Comparison of ENCODE assay signal across 2 cellular contexts in the genomic region with DNA sequence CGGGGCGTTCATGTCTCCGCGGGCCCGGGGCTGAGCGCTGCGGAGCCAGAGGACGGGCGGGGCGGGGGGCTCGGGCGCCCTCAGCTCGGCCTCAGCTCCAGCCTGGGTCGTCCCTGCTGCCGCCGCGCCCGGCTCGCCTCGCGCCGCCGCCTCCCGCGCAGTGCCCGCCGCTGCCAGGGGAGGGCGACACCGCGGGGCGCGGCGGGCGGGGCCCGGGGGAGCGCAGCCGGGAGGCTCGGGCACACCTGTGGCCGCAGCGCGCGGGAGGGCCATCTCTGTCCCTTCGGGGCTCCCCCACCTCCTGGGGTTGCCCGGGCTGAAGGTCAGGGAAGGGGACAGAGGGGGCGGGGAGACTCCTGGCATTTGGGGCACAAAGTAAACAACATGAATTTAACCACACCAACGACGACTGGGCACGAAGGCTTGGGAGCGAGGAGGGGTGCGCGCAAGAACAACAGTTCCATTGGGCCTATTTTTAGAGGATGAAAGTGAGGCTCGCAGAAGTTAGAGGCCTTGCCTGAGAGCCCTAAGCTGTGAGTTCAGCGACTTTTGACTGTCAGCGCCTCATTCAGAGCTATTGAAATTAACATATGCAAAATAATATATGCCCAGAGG.
TF ChIP-seq lines count a peak whose summit lies in the region.

A gene with protein sequence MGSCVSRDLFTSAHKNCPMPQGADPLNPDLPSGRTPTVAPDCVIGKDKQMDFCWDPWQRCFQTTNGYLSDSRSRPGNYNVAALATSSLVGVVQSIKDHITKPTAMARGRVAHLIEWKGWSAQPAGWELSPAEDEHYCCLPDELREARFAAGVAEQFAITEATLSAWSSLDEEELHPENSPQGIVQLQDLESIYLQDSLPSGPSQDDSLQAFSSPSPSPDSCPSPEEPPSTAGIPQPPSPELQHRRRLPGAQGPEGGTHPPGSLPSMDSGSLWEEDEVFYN (minus strand): TSS at position 162 of the 615 bp plus-strand sequence. CDS start 209 bp downstream, outside the sequence.

TF ChIP-seq in GM23338, 12 proteins besides CTCF, POLR2A, EP300 and RAD21:
- TF ChIP-seq POLR2AphosphoS5 (IDR thresholded peaks at IDR 0.05; ENCODE audit: low read depth) (no peak), ETS1 (IDR thresholded peaks at IDR 0.05) (no peak), CREB1 (CRISPR knock-in tag; IDR thresholded peaks at IDR 0.05; ENCODE audit: low read depth) (no peak), ZNF114 (CRISPR knock-in tag; IDR thresholded peaks at IDR 0.05) (no peak), EZH2phosphoT487 (IDR thresholded peaks at IDR 0.05; ENCODE audit: unreplicated experiment) (no peak)

TF ChIP-seq in GM12878, 131 proteins besides CTCF, POLR2A, EP300 and RAD21 (continued from another document):
- TF ChIP-seq CREM (IDR thresholded peaks at IDR 0.05; ENCODE audit: low read depth) (no peak), GATAD2B (conservative IDR thresholded peaks at IDR 0.05; ENCODE audit: low read depth) (peak; percentile 46; the same call in 1 of the 2 replicates), CEBPZ (IDR thresholded peaks at IDR 0.05; ENCODE audit: low read depth, low read length) (no peak), SP1 (IDR thresholded peaks at IDR 0.05; ENCODE audit: low read depth, low read length) (no peak), BCLAF1 (IDR thresholded peaks at IDR 0.05) (no peak), IKZF1 (conservative IDR thresholded peaks at IDR 0.05) (peak; percentile 31; the same call in 1 of the 2 replicates), MXI1 (IDR thresholded peaks at IDR 0.05; ENCODE audit: low read depth, low read length) (no peak), FOS (IDR thresholded peaks at IDR 0.05; ENCODE audit: borderline replicate concordance, extremely low read depth, insufficient read length) (no peak), TCF3 (IDR thresholded peaks at IDR 0.05; ENCODE audit: borderline replicate concordance, insufficient read depth, low read depth, low read length) (0 out of 2 replicates have a peak, but pooled peaks have one; percentile 46), CREB1 (IDR thresholded peaks at IDR 0.05; ENCODE audit: low read depth) (no peak)
